8 cellular contexts compared by ENCODE assay signal in the genomic region with DNA sequence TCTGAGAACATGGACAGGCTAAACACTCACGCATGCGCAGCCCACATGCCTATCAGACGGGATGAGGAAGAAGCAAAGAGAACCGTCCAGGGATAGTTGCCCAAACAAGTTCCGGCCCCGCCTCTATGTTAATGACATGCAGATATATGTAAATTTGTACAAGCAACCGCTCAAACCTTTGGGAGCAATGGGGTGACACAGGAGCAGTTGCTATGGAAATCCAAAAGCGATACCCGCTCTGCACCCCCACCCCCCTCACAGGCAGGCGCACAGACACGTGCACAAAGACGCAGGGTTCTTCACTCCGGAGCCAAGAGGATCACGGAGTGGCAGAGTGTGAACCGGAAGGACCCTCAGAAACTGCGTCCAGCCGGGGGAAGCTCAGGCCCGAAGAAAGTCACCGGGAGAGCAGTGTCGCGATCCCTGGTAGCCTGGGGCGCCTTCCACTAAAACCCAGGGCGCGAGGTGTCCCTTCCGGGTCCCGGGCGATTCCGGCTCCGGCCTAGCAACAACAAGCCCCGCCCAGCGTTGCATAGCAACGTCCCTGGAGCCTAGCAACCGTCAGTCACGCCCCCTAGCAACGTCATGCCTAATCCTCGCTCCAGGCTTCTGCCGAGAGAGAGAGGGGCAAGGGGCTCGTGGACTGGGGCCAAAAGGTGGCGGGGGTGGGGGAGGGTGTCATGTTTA. TPM values are rescaled to one million over a fixed set of nuclear protein-coding genes. Genes with fewer than 3 reads are reported as not detected.
DNase-seq lines count a peak whose midpoint lies in the region; ATAC-seq and TF ChIP-seq lines count a peak whose summit lies in the region.

No MANE protein-coding gene starts in this region.

- H3K36me3 ChIP-seq in trophoblast cell (ENCODE audit: control insufficient read depth in 1 of 2, insufficient read depth in 2 of 2, low read length in 2 of 2), result no peaks in the 10 kb centered on the region
- H3K36me3 ChIP-seq in tibial nerve, result no peaks in the 10 kb centered on the region

- TF ChIP-seq POLR2A in tibial nerve (IDR thresholded peaks at IDR 0.05), result peak in 1 of 2 donors; percentile 34

- H3K4me3 ChIP-seq in trophoblast cell (ENCODE audit: low read depth, low read length) (peak overlapping the region; percentile 73), tibial nerve (peak overlapping the region; percentile 57 to 73 (median 63))

- peak in 1 of 5 experiments; percentile 12 for TF ChIP-seq CTCF in tibial nerve (IDR thresholded peaks at IDR 0.05)

- peak; percentile 95 for DNase-seq in Daoy (ENCODE audit: low read depth)
- DNase-seq in H4 (ENCODE audit: low spot score), result peak; percentile 84
- peak; percentile 89 for DNase-seq in M059J (ENCODE audit: low read depth)
- peak; percentile 49 to 69 for DNase-seq in SW 1271 (lab: John Stamatoyannopoulos, UW)
- peak; percentile 95 for DNase-seq in activated naive CD8-positive, alpha-beta T cell treated with anti-CD3 and anti-CD28 coated beads, Interleukin-2, amount 50 U/mL, for 24 hours
- DNase-seq in cardiac septum (ENCODE audit: low spot score), result peak; percentile 97
- peak; percentile 92 to 98 for DNase-seq in trophoblast cell
- peak; percentile 90 to 96 for DNase-seq in tibial nerve (ENCODE audit: low spot score in 2 of 2)

- peak overlapping the region; percentile 58 for H2BK12ac ChIP-seq in trophoblast cell (ENCODE audit: low read length)

- H3K27me3 ChIP-seq in trophoblast cell (ENCODE audit: insufficient read depth, low read length) (no peaks in the 10 kb centered on the region), tibial nerve (no peaks in the 10 kb centered on the region)

- no peak overlapping the region for H3K23ac ChIP-seq in trophoblast cell (ENCODE audit: low read length)

- H3K27me3 Mint-ChIP-seq in activated naive CD8-positive, alpha-beta T cell treated with anti-CD3 and anti-CD28 coated beads, Interleukin-2, amount 50 U/mL, for 24 hours, result no peaks in the 10 kb centered on the region

- intact Hi-C loops in cardiac septum (cut with DNase I), result loop anchor here (2.0 to 5.0 kb wide), 3 partner anchors 23 to 221 kb away; a partner anchor contains a TSS

- H3K27ac ChIP-seq in trophoblast cell (ENCODE audit: low read depth, low read length) (peak overlapping the region; percentile 51), tibial nerve (peak overlapping the region; percentile 72 to 93 (median 86))

- H4K8ac ChIP-seq in trophoblast cell (ENCODE audit: low read depth, low read length), result peak overlapping the region; percentile 93

- H3K4me1 ChIP-seq in trophoblast cell (ENCODE audit: control insufficient read depth in 1 of 2, insufficient read depth in 2 of 2, low read length in 2 of 2) (peaks cover 5 to 8% of the 10 kb centered on the region in 2 experiments), tibial nerve (peaks cover 0 to 13% (median 0%) of the 10 kb centered on the region in 4 donors)

- peaks cover 3% of the 10 kb centered on the region for H3K79me1 ChIP-seq in trophoblast cell (ENCODE audit: low read length)

- H3K36me3 Mint-ChIP-seq in activated naive CD8-positive, alpha-beta T cell treated with anti-CD3 and anti-CD28 coated beads, Interleukin-2, amount 50 U/mL, for 24 hours (ENCODE audit: low read depth), result no peaks in the 10 kb centered on the region

- H3K9me3 ChIP-seq in trophoblast cell (ENCODE audit: insufficient read depth, low read depth, low read length), result peaks cover 2% of the 10 kb centered on the region
- H3K9me3 ChIP-seq in tibial nerve, result no peaks in the 10 kb centered on the region

- H4K91ac ChIP-seq in trophoblast cell (ENCODE audit: low read depth, low read length), result peak overlapping the region; percentile 85

- peak overlapping the region; percentile 44 for H2AK5ac ChIP-seq in trophoblast cell (ENCODE audit: low read length)

- H3K9ac ChIP-seq in trophoblast cell (ENCODE audit: low read length), result no peak overlapping the region

- H3K14ac ChIP-seq in trophoblast cell (ENCODE audit: low read length), result peak overlapping the region; percentile 91

- peak overlapping the region; percentile 77 for H3K27ac Mint-ChIP-seq in activated naive CD8-positive, alpha-beta T cell treated with anti-CD3 and anti-CD28 coated beads, Interleukin-2, amount 50 U/mL, for 24 hours

- no CpG with 5 or more reads among the region's 39 CpGs for WGBS in trophoblast cell (ENCODE audit: extremely low coverage, insufficient coverage, insufficient read length)
- WGBS in tibial nerve, 2 donors, result 5 to 6% methylated on average over 20 to 32 of the region's 39 CpGs

- peak in 1 of 2 donors; percentile 55 for TF ChIP-seq EP300 in tibial nerve (IDR thresholded peaks at IDR 0.05)

- peak overlapping the region; percentile 96 for H3K4me2 ChIP-seq in trophoblast cell (ENCODE audit: low read length)

- H2BK120ac ChIP-seq in trophoblast cell (ENCODE audit: insufficient read depth, low read length, poor library complexity), result peak overlapping the region; percentile 70

- peaks cover 2% of the 10 kb centered on the region for H3K79me2 ChIP-seq in trophoblast cell (ENCODE audit: control insufficient read depth, insufficient read depth, low read length, poor library complexity)

- no peaks in the 10 kb centered on the region for H3K9me3 Mint-ChIP-seq in activated naive CD8-positive, alpha-beta T cell treated with anti-CD3 and anti-CD28 coated beads, Interleukin-2, amount 50 U/mL, for 24 hours

- peaks cover 14% of the 10 kb centered on the region for H3K4me1 Mint-ChIP-seq in activated naive CD8-positive, alpha-beta T cell treated with anti-CD3 and anti-CD28 coated beads, Interleukin-2, amount 50 U/mL, for 24 hours

- peak overlapping the region; percentile 80 for H3K4me3 Mint-ChIP-seq in activated naive CD8-positive, alpha-beta T cell treated with anti-CD3 and anti-CD28 coated beads, Interleukin-2, amount 50 U/mL, for 24 hours

- H4K12ac ChIP-seq in trophoblast cell (ENCODE audit: low read depth, low read length), result peak overlapping the region; percentile 88

- H2AFZ ChIP-seq in trophoblast cell (ENCODE audit: insufficient read depth, low read length, poor library complexity), result peak overlapping the region; percentile 82

- H3K4ac ChIP-seq in trophoblast cell (ENCODE audit: low read depth, low read length), result peak overlapping the region; percentile 28

- peak overlapping the region; percentile 62 for H2BK5ac ChIP-seq in trophoblast cell (ENCODE audit: low read depth, low read length, poor library complexity)

- peak overlapping the region; percentile 57 for H3K18ac ChIP-seq in trophoblast cell (ENCODE audit: low read length)

- ATAC-seq in activated naive CD8-positive, alpha-beta T cell treated with anti-CD3 and anti-CD28 coated beads, Interleukin-2, amount 50 U/mL, for 24 hours, result peak; percentile 77

RNA-seq across cellular contexts. Expression of a gene that starts 24.1 kb away (rescaled TPM):
- total RNA-seq in Daoy (2014; rRNA removed; shearing (Covaris generic)), result 4.7 and 9.4 TPM in 2 replicates
- 2.4 and 3.5 TPM in 2 replicates for total RNA-seq in H4 (2014; rRNA removed; shearing (Covaris generic))
- total RNA-seq in M059J (2014; rRNA removed; shearing (Covaris generic)), result 8.3 and 16.7 TPM in 2 replicates
- total RNA-seq in cardiac septum, result 7.7 TPM
- 9.6 and 10.2 TPM in 2 replicates for polyA plus RNA-seq in trophoblast cell (2013)
- 10 to 100 TPM in 1 of 4 donors, 1 to 10 TPM in 3; 1.6 to 10.5 (median 4.1) TPM for total RNA-seq in tibial nerve

RNA-seq across cellular contexts. Expression of a gene that starts 27.5 kb away (rescaled TPM):
- total RNA-seq in Daoy (2014; rRNA removed; shearing (Covaris generic)), result 86.6 and 92.7 TPM in 2 replicates
- total RNA-seq in H4 (2014; rRNA removed; shearing (Covaris generic)), result 3.6 and 9.9 TPM in 2 replicates
- total RNA-seq in M059J (2014; rRNA removed; shearing (Covaris generic)), result 33.0 and 52.0 TPM in 2 replicates
- 0.19 TPM for total RNA-seq in cardiac septum
- polyA plus RNA-seq in trophoblast cell (2013), result 0.83 and 0.87 TPM in 2 replicates
- total RNA-seq in tibial nerve, result 10 to 100 TPM in 1 of 4 donors, under 1 TPM in 2, not detected in 1; 0.42 to 14.1 (median 0.66) TPM

Comparison
In these comparisons a context has a peak if more than half of its experiments do, and no peak if none do; other contexts are left out.
1. Peak in every context shown above with its lines: DNase-seq, ATAC-seq, H3K4me3 ChIP-seq and H3K27ac ChIP-seq.